Comparison of ENCODE assay signal across 8 cellular contexts in the genomic region with DNA sequence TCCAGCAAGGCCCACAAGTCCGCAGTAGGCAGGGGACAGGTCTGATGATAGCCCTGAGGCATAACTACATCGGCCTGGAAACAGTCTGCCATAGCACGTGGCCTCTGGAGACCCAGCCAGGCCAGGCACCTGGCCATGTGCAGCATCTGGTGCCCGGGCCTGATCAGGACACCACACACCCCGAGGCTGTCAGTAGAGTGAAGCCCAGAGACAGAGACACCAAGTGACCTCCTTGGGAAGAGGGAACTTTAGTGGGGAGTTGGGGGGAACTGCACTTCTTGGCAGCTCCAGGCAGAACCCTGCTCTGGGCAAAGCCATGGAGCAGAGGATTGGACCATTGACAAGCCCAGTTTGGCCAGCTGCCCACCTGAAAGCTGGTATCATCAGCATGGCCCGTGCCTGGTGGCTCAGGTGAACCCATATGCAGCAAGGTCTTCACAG. TPM values are rescaled to one million over a fixed set of nuclear protein-coding genes. Genes with fewer than 3 reads are reported as not detected.
A peak's percentile ranks its signal among the peaks of the same experiment; 100 is the strongest.
DNase-seq lines count a peak whose midpoint lies in the region; ATAC-seq and TF ChIP-seq lines count a peak whose summit lies in the region.

No MANE protein-coding gene starts in this region.

- CTCF ChIA-PET in RWPE1 (lab: Yijun Ruan, JAX) = no interaction called here

- no peak for TF ChIP-seq POLR2A in esophagus squamous epithelium (IDR thresholded peaks at IDR 0.05)

- no peak for TF ChIP-seq CTCF in AG09309 (IDR thresholded peaks at IDR 0.05; ENCODE audit: control insufficient read depth, insufficient read depth, low read depth, low read length, missing control alignments)
- no peak for TF ChIP-seq CTCF in RWPE1 (conservative IDR thresholded peaks at IDR 0.05; ENCODE audit: low read depth)
- no peak for TF ChIP-seq CTCF in esophagus squamous epithelium (IDR thresholded peaks at IDR 0.05)

- POLR2A ChIA-PET in RWPE1 (lab: Yijun Ruan, JAX; ENCODE audit: low non-redundant PET) = interaction anchor here (0.8 kb wide), 1 partner anchor 32 kb away, joined by 3 read pairs; no protein-coding TSS in a partner anchor

- intact Hi-C loops in esophagus squamous epithelium (cut with DNase I) = loop anchor here (5.0 kb wide), 1 partner anchor 35 kb away; a partner anchor contains a TSS

- H3K9me3 ChIP-seq in esophagus squamous epithelium (no peaks in the 10 kb centered on the region), neuron (ENCODE audit: low read length) (peaks cover 8% of the 10 kb centered on the region)

- peak overlapping the region; percentile 82 for H3K4me3 ChIP-seq in AG09309 (ENCODE audit: control insufficient read depth, low read depth, low read length)
- peak overlapping the region; percentile 69 to 89 (median 73) for H3K4me3 ChIP-seq in esophagus squamous epithelium
- peak overlapping the region; percentile 72 for H3K4me3 ChIP-seq in neuron (ENCODE audit: low read length)

- no peak for ATAC-seq in GM18517 (IDR thresholded peaks at IDR 0.05; ENCODE audit: unreplicated experiment)

- 10 to 80% methylated on average over 1 to 2 of the region's 6 CpGs for WGBS in esophagus squamous epithelium, 2 donors

- H3K36me3 ChIP-seq in esophagus squamous epithelium (peaks cover 0 to 31% (median 10%) of the 10 kb centered on the region in 3 donors), neuron (ENCODE audit: insufficient read depth, low read length) (peaks cover 3% of the 10 kb centered on the region)

- H3K4me1 ChIP-seq in esophagus squamous epithelium (peaks cover 35 to 77% (median 56%) of the 10 kb centered on the region in 3 donors), neuron (ENCODE audit: insufficient read depth, low read length) (peaks cover 21% of the 10 kb centered on the region)

- no peak for DNase-seq in AG09309 (ENCODE audit: low read depth)
- DNase-seq in RWPE1 (ENCODE audit: low spot score) = no peak
- DNase-seq in esophagus squamous epithelium (lab: John Stamatoyannopoulos, UW) = no peak
- no peak for DNase-seq in HT-29 (ENCODE audit: low spot score)
- DNase-seq in 8988T = no peak
- DNase-seq in DMS153 (lab: John Stamatoyannopoulos, UW) = no peak

- no peak overlapping the region for H2AFZ ChIP-seq in neuron (ENCODE audit: low read depth, low read length)

- H3K27ac ChIP-seq in RWPE1 (peak overlapping the region; percentile 91), esophagus squamous epithelium (peak overlapping the region; percentile 95 to 99 (median 96))

- H3K27me3 ChIP-seq in esophagus squamous epithelium (no peaks in the 10 kb centered on the region), neuron (ENCODE audit: insufficient read depth, low read length) (no peaks in the 10 kb centered on the region)

RNA-seq across cellular contexts. Expression of gene SHISA5, which starts 1.2 kb away (rescaled TPM):
- 100 to 1,000 TPM in 2 of 4 donors, 10 to 100 TPM in 2; 71.8 to 138 (median 115) TPM for total RNA-seq in esophagus squamous epithelium
- total RNA-seq in HT-29 (2014; rRNA removed; shearing (Covaris generic)) = 83.6 and 85.4 TPM in 2 replicates

RNA-seq across cellular contexts. Expression of gene PFKFB4, which starts 53.9 kb away (rescaled TPM):
- 10 to 100 TPM in 1 of 4 donors, 1 to 10 TPM in 3; 6.7 to 10.2 (median 8.0) TPM for total RNA-seq in esophagus squamous epithelium
- total RNA-seq in HT-29 (2014; rRNA removed; shearing (Covaris generic)) = 2.0 and 5.0 TPM in 2 replicates

RNA-seq across cellular contexts. Expression of gene ATRIP, which starts 56.2 kb away (rescaled TPM):
- 1 to 10 TPM; 4.8 to 8.9 (median 7.1) TPM for total RNA-seq in esophagus squamous epithelium
- total RNA-seq in HT-29 (2014; rRNA removed; shearing (Covaris generic)) = 6.7 and 7.7 TPM in 2 replicates
